ENCODE assay signal across 1 cellular context in the genomic region with DNA sequence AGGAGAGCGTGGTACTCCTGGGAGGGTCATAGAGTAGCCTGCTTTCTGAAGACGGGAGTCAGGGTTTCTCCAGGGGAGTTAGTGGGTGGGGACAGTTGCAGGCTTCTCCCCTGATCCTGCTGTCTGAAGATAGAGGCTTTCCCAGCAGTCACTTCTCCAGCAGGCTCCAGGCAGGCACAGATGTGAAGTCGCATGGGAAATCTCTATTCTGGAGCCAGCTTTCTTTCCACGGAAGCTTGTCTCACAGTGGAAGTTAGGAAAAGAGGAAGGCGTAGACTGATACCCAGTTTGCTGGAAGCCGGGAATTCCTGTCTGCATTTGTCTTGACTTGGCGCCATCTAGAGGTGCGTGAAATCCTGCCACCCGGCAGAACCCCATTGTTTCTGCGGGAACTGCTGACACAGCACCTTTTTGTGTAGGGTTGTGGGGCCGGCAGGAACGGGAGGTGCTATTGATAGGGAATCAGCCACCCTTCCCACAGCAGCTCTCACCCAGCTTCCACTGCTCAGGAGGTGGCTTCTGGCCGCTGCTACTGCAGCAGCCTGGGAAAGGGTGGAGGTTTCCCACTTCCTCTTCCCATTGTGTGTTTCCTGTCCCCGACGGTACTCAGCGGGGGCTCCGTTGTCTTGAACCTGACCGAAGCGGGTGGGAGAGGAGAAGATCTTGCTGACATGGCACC.
TF ChIP-seq lines count a peak whose summit lies in the region.

No MANE protein-coding gene starts in this region.

TF ChIP-seq in GM12878, 131 proteins besides CTCF, POLR2A, EP300 and RAD21 (continued from another document):
- TF ChIP-seq, protein P1, sequence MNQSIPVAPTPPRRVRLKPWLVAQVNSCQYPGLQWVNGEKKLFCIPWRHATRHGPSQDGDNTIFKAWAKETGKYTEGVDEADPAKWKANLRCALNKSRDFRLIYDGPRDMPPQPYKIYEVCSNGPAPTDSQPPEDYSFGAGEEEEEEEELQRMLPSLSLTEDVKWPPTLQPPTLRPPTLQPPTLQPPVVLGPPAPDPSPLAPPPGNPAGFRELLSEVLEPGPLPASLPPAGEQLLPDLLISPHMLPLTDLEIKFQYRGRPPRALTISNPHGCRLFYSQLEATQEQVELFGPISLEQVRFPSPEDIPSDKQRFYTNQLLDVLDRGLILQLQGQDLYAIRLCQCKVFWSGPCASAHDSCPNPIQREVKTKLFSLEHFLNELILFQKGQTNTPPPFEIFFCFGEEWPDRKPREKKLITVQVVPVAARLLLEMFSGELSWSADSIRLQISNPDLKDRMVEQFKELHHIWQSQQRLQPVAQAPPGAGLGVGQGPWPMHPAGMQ (IDR thresholded peaks at IDR 0.05; ENCODE audit: borderline replicate concordance): no peak
- TF ChIP-seq, protein P2, sequence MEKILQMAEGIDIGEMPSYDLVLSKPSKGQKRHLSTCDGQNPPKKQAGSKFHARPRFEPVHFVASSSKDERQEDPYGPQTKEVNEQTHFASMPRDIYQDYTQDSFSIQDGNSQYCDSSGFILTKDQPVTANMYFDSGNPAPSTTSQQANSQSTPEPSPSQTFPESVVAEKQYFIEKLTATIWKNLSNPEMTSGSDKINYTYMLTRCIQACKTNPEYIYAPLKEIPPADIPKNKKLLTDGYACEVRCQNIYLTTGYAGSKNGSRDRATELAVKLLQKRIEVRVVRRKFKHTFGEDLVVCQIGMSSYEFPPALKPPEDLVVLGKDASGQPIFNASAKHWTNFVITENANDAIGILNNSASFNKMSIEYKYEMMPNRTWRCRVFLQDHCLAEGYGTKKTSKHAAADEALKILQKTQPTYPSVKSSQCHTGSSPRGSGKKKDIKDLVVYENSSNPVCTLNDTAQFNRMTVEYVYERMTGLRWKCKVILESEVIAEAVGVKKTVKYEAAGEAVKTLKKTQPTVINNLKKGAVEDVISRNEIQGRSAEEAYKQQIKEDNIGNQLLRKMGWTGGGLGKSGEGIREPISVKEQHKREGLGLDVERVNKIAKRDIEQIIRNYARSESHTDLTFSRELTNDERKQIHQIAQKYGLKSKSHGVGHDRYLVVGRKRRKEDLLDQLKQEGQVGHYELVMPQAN (conservative IDR thresholded peaks at IDR 0.05): no peak
- no peak for TF ChIP-seq ZZZ3 (IDR thresholded peaks at IDR 0.05; ENCODE audit: control insufficient read depth, insufficient read length, low read depth)
- no peak for TF ChIP-seq NR2F1 (conservative IDR thresholded peaks at IDR 0.05)
- peak; percentile 75 for TF ChIP-seq SPI1 (IDR thresholded peaks at IDR 0.05; ENCODE audit: borderline replicate concordance, insufficient read depth, low read depth, low read length)
- TF ChIP-seq NBN (IDR thresholded peaks at IDR 0.05): no peak
- TF ChIP-seq MTA3 (IDR thresholded peaks at IDR 0.05; ENCODE audit: borderline replicate concordance, low read length): no peak
- TF ChIP-seq, protein P3, sequence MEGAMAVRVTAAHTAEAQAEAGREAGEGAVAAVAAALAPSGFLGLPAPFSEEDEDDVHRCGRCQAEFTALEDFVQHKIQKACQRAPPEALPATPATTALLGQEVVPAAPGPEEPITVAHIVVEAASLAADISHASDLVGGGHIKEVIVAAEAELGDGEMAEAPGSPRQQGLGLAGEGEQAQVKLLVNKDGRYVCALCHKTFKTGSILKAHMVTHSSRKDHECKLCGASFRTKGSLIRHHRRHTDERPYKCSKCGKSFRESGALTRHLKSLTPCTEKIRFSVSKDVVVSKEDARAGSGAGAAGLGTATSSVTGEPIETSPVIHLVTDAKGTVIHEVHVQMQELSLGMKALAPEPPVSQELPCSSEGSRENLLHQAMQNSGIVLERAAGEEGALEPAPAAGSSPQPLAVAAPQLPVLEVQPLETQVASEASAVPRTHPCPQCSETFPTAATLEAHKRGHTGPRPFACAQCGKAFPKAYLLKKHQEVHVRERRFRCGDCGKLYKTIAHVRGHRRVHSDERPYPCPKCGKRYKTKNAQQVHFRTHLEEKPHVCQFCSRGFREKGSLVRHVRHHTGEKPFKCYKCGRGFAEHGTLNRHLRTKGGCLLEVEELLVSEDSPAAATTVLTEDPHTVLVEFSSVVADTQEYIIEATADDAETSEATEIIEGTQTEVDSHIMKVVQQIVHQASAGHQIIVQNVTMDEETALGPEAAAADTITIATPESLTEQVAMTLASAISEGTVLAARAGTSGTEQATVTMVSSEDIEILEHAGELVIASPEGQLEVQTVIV (IDR thresholded peaks at IDR 0.05; ENCODE audit: borderline replicate concordance, partially characterized antibody): no peak
- no peak for TF ChIP-seq GABPA (IDR thresholded peaks at IDR 0.05; ENCODE audit: low read depth)
- TF ChIP-seq, protein P4, sequence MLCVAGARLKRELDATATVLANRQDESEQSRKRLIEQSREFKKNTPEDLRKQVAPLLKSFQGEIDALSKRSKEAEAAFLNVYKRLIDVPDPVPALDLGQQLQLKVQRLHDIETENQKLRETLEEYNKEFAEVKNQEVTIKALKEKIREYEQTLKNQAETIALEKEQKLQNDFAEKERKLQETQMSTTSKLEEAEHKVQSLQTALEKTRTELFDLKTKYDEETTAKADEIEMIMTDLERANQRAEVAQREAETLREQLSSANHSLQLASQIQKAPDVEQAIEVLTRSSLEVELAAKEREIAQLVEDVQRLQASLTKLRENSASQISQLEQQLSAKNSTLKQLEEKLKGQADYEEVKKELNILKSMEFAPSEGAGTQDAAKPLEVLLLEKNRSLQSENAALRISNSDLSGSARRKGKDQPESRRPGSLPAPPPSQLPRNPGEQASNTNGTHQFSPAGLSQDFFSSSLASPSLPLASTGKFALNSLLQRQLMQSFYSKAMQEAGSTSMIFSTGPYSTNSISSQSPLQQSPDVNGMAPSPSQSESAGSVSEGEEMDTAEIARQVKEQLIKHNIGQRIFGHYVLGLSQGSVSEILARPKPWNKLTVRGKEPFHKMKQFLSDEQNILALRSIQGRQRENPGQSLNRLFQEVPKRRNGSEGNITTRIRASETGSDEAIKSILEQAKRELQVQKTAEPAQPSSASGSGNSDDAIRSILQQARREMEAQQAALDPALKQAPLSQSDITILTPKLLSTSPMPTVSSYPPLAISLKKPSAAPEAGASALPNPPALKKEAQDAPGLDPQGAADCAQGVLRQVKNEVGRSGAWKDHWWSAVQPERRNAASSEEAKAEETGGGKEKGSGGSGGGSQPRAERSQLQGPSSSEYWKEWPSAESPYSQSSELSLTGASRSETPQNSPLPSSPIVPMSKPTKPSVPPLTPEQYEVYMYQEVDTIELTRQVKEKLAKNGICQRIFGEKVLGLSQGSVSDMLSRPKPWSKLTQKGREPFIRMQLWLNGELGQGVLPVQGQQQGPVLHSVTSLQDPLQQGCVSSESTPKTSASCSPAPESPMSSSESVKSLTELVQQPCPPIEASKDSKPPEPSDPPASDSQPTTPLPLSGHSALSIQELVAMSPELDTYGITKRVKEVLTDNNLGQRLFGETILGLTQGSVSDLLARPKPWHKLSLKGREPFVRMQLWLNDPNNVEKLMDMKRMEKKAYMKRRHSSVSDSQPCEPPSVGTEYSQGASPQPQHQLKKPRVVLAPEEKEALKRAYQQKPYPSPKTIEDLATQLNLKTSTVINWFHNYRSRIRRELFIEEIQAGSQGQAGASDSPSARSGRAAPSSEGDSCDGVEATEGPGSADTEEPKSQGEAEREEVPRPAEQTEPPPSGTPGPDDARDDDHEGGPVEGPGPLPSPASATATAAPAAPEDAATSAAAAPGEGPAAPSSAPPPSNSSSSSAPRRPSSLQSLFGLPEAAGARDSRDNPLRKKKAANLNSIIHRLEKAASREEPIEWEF (IDR thresholded peaks at IDR 0.05; ENCODE audit: insufficient replicate concordance, low read depth, low read length): no peak
- TF ChIP-seq, protein P5, sequence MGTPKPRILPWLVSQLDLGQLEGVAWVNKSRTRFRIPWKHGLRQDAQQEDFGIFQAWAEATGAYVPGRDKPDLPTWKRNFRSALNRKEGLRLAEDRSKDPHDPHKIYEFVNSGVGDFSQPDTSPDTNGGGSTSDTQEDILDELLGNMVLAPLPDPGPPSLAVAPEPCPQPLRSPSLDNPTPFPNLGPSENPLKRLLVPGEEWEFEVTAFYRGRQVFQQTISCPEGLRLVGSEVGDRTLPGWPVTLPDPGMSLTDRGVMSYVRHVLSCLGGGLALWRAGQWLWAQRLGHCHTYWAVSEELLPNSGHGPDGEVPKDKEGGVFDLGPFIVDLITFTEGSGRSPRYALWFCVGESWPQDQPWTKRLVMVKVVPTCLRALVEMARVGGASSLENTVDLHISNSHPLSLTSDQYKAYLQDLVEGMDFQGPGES (IDR thresholded peaks at IDR 0.05): no peak
- no peak for TF ChIP-seq SIN3A (IDR thresholded peaks at IDR 0.05; ENCODE audit: low read depth, low read length)
